32 cellular contexts compared by ENCODE assay signal in genomic region chr4:62835579-62835978, GRCh38.
"Had no signal": no experiment of that assay in that cellular context is flagged by ENCODE, and none has a peak within 500 bp of the region (broad histone marks: within the 10 kb centered on the region; RNA-seq: fewer than 3 reads in every experiment).

No MANE protein-coding gene starts in this region.

- DNase-seq: hippocampal formation; kidney; left colon; left ventricle myocardium inferior; midbrain; naive thymus-derived CD8-positive, alpha-beta T cell; nucleus accumbens; pancreas; posterior cingulate gyrus; retina; right cardiac atrium; stimulated activated CD4-positive, alpha-beta T cell treated with anti-CD3 and anti-CD28 coated beads, Interleukin-12 subunit alpha, Interleukin-12 subunit beta, amount 100 ng/mL, for 4 hours; stimulated activated CD4-positive, alpha-beta T cell treated with anti-CD3 and anti-CD28 coated beads, Interleukin-15, amount 100 ng/mL, for 24 hours; stimulated activated CD4-positive, alpha-beta T cell treated with anti-CD3 and anti-CD28 coated beads, Interleukin-2, amount 100 ng/mL, for 24 hours; stimulated activated CD4-positive, alpha-beta T cell treated with anti-CD3 and anti-CD28 coated beads, Interleukin-4, amount 100 ng/mL, for 1 hour; stimulated activated naive B cell treated with anti-CD40 and anti-IgM and Interleukin-4, amounts not matched to agents 10 μg/mL and 1 μg/mL and 100 μg/mL, for 72 hours; stimulated activated naive CD8-positive, alpha-beta T cell treated with anti-CD3 and anti-CD28 coated beads, Interleukin-15, Interleukin-2, amounts not matched to agents 100 U/mL and 50 U/mL, for 24 hours; stomach; tibial artery; trophoblast cell; upper lobe of right lung had no signal

- H3K36me3 ChIP-seq: left ventricle myocardium inferior, pancreas, prostate gland, stomach, suprapubic skin, thoracic aorta, tibial artery, upper lobe of right lung had no signal

- H3K4me3 Mint-ChIP-seq: memory B cell; naive thymus-derived CD8-positive, alpha-beta T cell; nephron; neural crest cell; stimulated activated naive B cell treated with anti-CD40 and anti-IgM and Interleukin-4, amounts not matched to agents 10 μg/mL and 1 μg/mL and 100 μg/mL, for 72 hours had no signal

- H3K4me3 ChIP-seq: left ventricle myocardium inferior, lung, pancreas, prostate gland, skin epidermis, stomach, suprapubic skin, thoracic aorta, tibial artery, upper lobe of right lung had no signal

- FAIRE-seq: islet of Langerhans, kidney, pancreas, urothelium cell line had no signal

- H3K27me3 ChIP-seq: pancreas, stomach, suprapubic skin, tibial artery, upper lobe of right lung had no signal

- H3K27me3 Mint-ChIP-seq: memory B cell; naive thymus-derived CD8-positive, alpha-beta T cell; stimulated activated naive B cell treated with anti-CD40 and anti-IgM and Interleukin-4, amounts not matched to agents 10 μg/mL and 1 μg/mL and 100 μg/mL, for 72 hours had no signal

- H3K4me1 Mint-ChIP-seq: memory B cell; naive thymus-derived CD8-positive, alpha-beta T cell; nephron; neural crest cell; stimulated activated naive B cell treated with anti-CD40 and anti-IgM and Interleukin-4, amounts not matched to agents 10 μg/mL and 1 μg/mL and 100 μg/mL, for 72 hours had no signal

- H3K27ac Mint-ChIP-seq: memory B cell; naive thymus-derived CD8-positive, alpha-beta T cell; nephron; stimulated activated naive B cell treated with anti-CD40 and anti-IgM and Interleukin-4, amounts not matched to agents 10 μg/mL and 1 μg/mL and 100 μg/mL, for 72 hours had no signal

- H3K4me1 ChIP-seq: left ventricle myocardium inferior, pancreas, prostate gland, stomach, suprapubic skin, tibial artery, upper lobe of right lung had no signal

- H3K27ac ChIP-seq: left ventricle myocardium inferior, pancreas, prostate gland, skin epidermis, stomach, suprapubic skin, thoracic aorta, tibial artery, upper lobe of right lung had no signal

- ATAC-seq: left colon; naive thymus-derived CD8-positive, alpha-beta T cell; pancreas; right cardiac atrium; sciatic nerve; stimulated activated naive B cell treated with anti-CD40 and anti-IgM and Interleukin-4, amounts not matched to agents 10 μg/mL and 1 μg/mL and 100 μg/mL, for 72 hours; stimulated activated naive CD8-positive, alpha-beta T cell treated with anti-CD3 and anti-CD28 coated beads, Interleukin-15, Interleukin-2, amounts not matched to agents 100 U/mL and 50 U/mL, for 24 hours; upper lobe of right lung had no signal

- H3K36me3 Mint-ChIP-seq: memory B cell; stimulated activated naive B cell treated with anti-CD40 and anti-IgM and Interleukin-4, amounts not matched to agents 10 μg/mL and 1 μg/mL and 100 μg/mL, for 72 hours had no signal
